In the genomic region with DNA sequence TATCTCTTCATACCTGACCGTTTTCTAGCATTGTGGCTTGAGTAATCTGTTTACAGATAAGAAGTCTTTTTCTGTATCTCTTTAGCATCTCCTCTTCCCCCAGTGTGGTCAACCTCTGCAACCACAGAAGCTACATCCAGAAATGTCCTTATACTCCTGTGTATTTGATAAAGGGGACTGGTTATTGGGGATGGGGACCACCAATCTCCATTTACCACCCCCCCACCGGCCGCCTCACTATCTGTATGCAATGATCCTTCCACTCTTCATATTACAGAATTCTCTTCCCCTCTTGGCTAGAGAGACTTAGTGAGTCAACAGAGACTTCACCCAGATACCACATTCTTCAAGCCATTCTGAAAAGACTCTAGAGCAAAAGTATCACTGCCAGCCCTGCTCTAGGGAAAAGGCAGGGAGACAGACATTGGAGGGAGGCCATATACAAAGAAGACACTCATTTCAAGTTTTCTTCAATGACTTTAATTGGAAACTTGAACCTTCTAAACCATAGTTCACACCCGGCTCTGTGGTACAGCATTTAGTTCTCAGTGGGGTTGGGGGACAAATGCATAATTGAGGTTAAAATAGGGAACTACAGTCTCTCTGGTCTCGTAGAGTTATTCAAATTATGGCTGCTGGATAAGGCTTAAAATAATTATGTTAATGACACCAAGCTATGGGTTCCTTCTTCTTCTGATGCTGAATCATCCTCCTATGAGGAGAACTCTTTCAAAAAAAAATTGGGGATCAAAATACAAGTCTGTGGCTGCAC, we compare ENCODE assay signal across 19 cellular contexts. TPM values are rescaled to one million over a fixed set of nuclear protein-coding genes. Genes with fewer than 3 reads are reported as not detected.
DNase-seq lines count a peak whose midpoint lies in the region; ATAC-seq and TF ChIP-seq lines count a peak whose summit lies in the region.
"Had no signal": no experiment of that assay in that cellular context is flagged by ENCODE, and none has a peak within 500 bp of the region (broad histone marks: within the 10 kb centered on the region; RNA-seq: fewer than 3 reads in every experiment).

No MANE protein-coding gene starts in this region.

- ATAC-seq in GM18867 (IDR thresholded peaks at IDR 0.05; ENCODE audit: unreplicated experiment) = peak; percentile 25
- ATAC-seq in activated B cell treated with CpG ODN at 0.5 μM for 24 hours (ENCODE audit: low read depth) = peak; percentile 18
- ATAC-seq in natural killer cell = no peak
- ATAC-seq: body of pancreas, GM23338, right cardiac atrium, Right ventricle myocardium inferior had no signal

- no peak overlapping the region for H3K4me3 ChIP-seq in SJCRH30
- H3K4me3 ChIP-seq: body of pancreas, GM23338, MG63 had no signal

- no peaks in the 10 kb centered on the region for H3K27me3 ChIP-seq in SJCRH30
- H3K27me3 ChIP-seq: body of pancreas, MG63 had no signal

- H3K4me1 Mint-ChIP-seq in activated B cell treated with CpG ODN at 0.5 μM for 24 hours (peaks cover 60% of the 10 kb centered on the region), natural killer cell (peaks cover 41 to 49% of the 10 kb centered on the region in 2 donors)

- H3K27ac Mint-ChIP-seq in activated B cell treated with CpG ODN at 0.5 μM for 24 hours (peak overlapping the region; percentile 84), natural killer cell (peak overlapping the region; percentile 83 to 98)
- H3K27ac Mint-ChIP-seq: GM23338 had no signal

- peaks cover 10% of the 10 kb centered on the region for H3K36me3 Mint-ChIP-seq in activated B cell treated with CpG ODN at 0.5 μM for 24 hours (ENCODE audit: low read depth)
- no peaks in the 10 kb centered on the region for H3K36me3 Mint-ChIP-seq in natural killer cell

- H3K9me3 Mint-ChIP-seq in activated B cell treated with CpG ODN at 0.5 μM for 24 hours = no peaks in the 10 kb centered on the region
- no peaks in the 10 kb centered on the region for H3K9me3 Mint-ChIP-seq in natural killer cell
- H3K9me3 Mint-ChIP-seq: GM23338 had no signal

- CTCF ChIA-PET in activated B cell treated with CpG ODN at 0.5 μM for 24 hours (lab: Charles Lee) = interaction anchor here (1.0 to 3.2 kb wide), 9 partner anchors 17 to 129 kb away, joined by 3 to 20 read pairs (median 4); no protein-coding TSS in a partner anchor

- POLR2A ChIA-PET in activated B cell treated with CpG ODN at 0.5 μM for 24 hours (lab: Charles Lee) = interaction anchor here (0.6 to 1.7 kb wide), 5 partner anchors 16 to 1440 kb away, joined by 4 to 6 read pairs (median 4); a partner anchor contains a TSS

- no peak overlapping the region for H3K27ac ChIP-seq in SJCRH30
- H3K27ac ChIP-seq: body of pancreas had no signal

- H3K9me3 ChIP-seq in SJCRH30 (replicated peaks) = no peaks in the 10 kb centered on the region
- H3K9me3 ChIP-seq: body of pancreas, MG63 had no signal

- TF ChIP-seq CTCF in activated B cell treated with CpG ODN at 0.5 μM for 24 hours (IDR thresholded peaks at IDR 0.05) = no peak
- no peak for TF ChIP-seq CTCF in natural killer cell (IDR thresholded peaks at IDR 0.05)

- intact Hi-C loops in activated B cell treated with CpG ODN at 0.5 μM for 24 hours (cut with micrococcal nuclease) (loop anchor here (2.0 to 10.0 kb wide), 10 partner anchors 17 to 1982 kb away; a partner anchor contains a TSS), natural killer cell (cut with micrococcal nuclease) (loop anchor here (5.0 to 10.0 kb wide), 4 partner anchors 502 to 1717 kb away; a partner anchor contains a TSS)

- no peaks in the 10 kb centered on the region for H3K36me3 ChIP-seq in SJCRH30
- H3K36me3 ChIP-seq: MG63 had no signal

- H3K27me3 Mint-ChIP-seq in activated B cell treated with CpG ODN at 0.5 μM for 24 hours (no peaks in the 10 kb centered on the region), natural killer cell (ENCODE audit: low read depth in 2 of 2) (no peaks in the 10 kb centered on the region)

- H3K4me1 ChIP-seq in SJCRH30 = no peaks in the 10 kb centered on the region

- H3K4me3 Mint-ChIP-seq in activated B cell treated with CpG ODN at 0.5 μM for 24 hours (peak overlapping the region; percentile 66), natural killer cell (peak overlapping the region; percentile 5)
- H3K4me3 Mint-ChIP-seq: GM23338 had no signal

- DNase-seq in MV-4-11 (lab: John Stamatoyannopoulos, UW) = peak; percentile 76
- no peak for DNase-seq in activated B cell treated with CpG ODN at 0.5 μM for 24 hours
- DNase-seq in natural killer cell = no peak
- DNase-seq in SJCRH30 = no peak
- DNase-seq in EL = no peak
- no peak for DNase-seq in COLO668 (lab: John Stamatoyannopoulos, UW; ENCODE audit: unreplicated experiment)
- DNase-seq: activated CD4-positive, alpha-beta T cell treated with anti-CD3 and anti-CD28 coated beads, Interleukin-2, amount 50 U/mL, for 48 hours; activated effector memory CD4-positive, alpha-beta T cell treated with anti-CD3 and anti-CD28 coated beads, Interleukin-2, amount 50 U/mL, for 16 hours; body of pancreas; mammary epithelial cell; MG63; NCI-H2107; NCI-H748 treated with DMSO at 0.1 percent for 48 hours; right cardiac atrium had no signal

RNA-seq across cellular contexts. Expression of a gene that starts 3.6 kb away (rescaled TPM):
- total RNA-seq in activated B cell treated with CpG ODN at 0.5 μM for 24 hours (58.4 and 60.5 TPM in 2 replicates), natural killer cell (10 to 100 TPM; 22.8 to 35.8 (median 24.8) TPM)
- 56.4 and 70.0 TPM in 2 replicates for total RNA-seq in SJCRH30 (2014; rRNA removed; shearing (Covaris generic))

RNA-seq across cellular contexts. Expression of a gene that starts 15.8 kb away (rescaled TPM):
- 0.24 and 0.37 TPM in 2 replicates for total RNA-seq in activated B cell treated with CpG ODN at 0.5 μM for 24 hours
- under 1 TPM; 0.20 to 0.41 (median 0.24) TPM for total RNA-seq in natural killer cell
- not detected in 2 replicates for total RNA-seq in SJCRH30 (2014; rRNA removed; shearing (Covaris generic))
- total RNA-seq: body of pancreas, epithelial cell of proximal tubule, GM23338, mammary epithelial cell, Right ventricle myocardium inferior, temporal lobe had no signal

RNA-seq across cellular contexts. Expression of a gene that starts 49.2 kb away (rescaled TPM):
- total RNA-seq in activated B cell treated with CpG ODN at 0.5 μM for 24 hours (2.7 and 5.0 TPM in 2 replicates), natural killer cell (under 1 TPM; 0.23 to 0.73 (median 0.49) TPM)
- 0.49 and 0.68 TPM in 2 replicates for total RNA-seq in SJCRH30 (2014; rRNA removed; shearing (Covaris generic))

Comparison
In these comparisons a context has a peak if more than half of its experiments do, and no peak if none do; other contexts are left out.
1. ATAC-seq: peak in GM18867 (single experiment) and activated B cell treated with CpG ODN at 0.5 μM for 24 hours (single experiment); none in natural killer cell (0 of 3).